ENCODE assay signal across 8 cellular contexts in the genomic region with DNA sequence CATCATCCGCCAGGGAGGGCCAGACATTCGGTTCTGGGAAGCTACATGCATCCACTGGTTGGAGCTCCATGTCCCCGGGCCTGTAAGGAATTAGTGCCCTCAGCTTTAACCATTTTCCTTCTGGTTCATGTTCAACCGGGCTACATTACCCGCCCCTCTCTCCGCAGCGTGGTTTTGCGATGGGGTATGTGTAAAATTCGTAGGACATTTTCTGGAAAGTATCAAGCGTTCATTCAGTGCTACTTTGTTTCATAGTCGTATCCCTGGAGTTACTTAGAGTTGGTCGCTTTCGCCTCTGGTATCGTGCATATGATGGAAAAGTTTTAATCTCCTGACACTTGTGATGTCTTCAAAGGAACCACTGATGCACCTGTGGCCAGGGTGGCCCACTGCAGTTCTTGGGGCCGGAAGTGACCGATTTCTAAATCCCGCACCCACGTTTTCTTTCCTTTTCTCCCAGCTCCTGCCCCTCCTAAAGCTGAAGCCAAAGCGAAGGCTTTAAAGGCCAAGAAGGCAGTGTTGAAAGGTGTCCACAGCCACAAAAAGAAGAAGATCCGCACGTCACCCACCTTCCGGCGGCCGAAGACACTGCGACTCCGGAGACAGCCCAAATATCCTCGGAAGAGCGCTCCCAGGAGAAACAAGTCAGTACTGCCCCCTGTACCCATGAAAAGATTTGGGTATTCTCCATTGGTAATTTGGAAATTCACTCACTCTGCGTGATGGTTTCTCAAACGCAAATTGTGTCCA. TPM values are rescaled to one million over a fixed set of nuclear protein-coding genes. Genes with fewer than 3 reads are reported as not detected.
A peak's percentile ranks its signal among the peaks of the same experiment; 100 is the strongest.
DNase-seq lines count a peak whose midpoint lies in the region; ATAC-seq and TF ChIP-seq lines count a peak whose summit lies in the region.

No MANE protein-coding gene starts in this region.

- peaks cover 47% of the 10 kb centered on the region for H3K4me1 ChIP-seq in GM23248 (ENCODE audit: insufficient read depth)

- H3K4me2 ChIP-seq in GM23248 (ENCODE audit: unreplicated experiment): peak overlapping the region; percentile 93

- H3K36me3 ChIP-seq in GM23248 (ENCODE audit: low read depth): peaks cover 34% of the 10 kb centered on the region; the same call in 1 of the 2 replicates

- H3K4me1 Mint-ChIP-seq in nephron progenitor cell: peaks cover 87% of the 10 kb centered on the region

- no peaks in the 10 kb centered on the region for H3K9me3 Mint-ChIP-seq in nephron progenitor cell

- H3K9me3 ChIP-seq in GM23248 (ENCODE audit: low read depth): no peaks in the 10 kb centered on the region

- H3K27me3 Mint-ChIP-seq in nephron progenitor cell (ENCODE audit: low read depth, poor library complexity): peaks cover 8% of the 10 kb centered on the region

- no peak for TF ChIP-seq CTCF in nephron progenitor cell (IDR thresholded peaks at IDR 0.05)

- no peaks in the 10 kb centered on the region for H3K9me2 ChIP-seq in GM23248 (ENCODE audit: insufficient read depth)

- DNase-seq in GM23248 (peak; percentile 47), RPMI8226 (peak; percentile 42), dermis blood vessel endothelial cell (peak; percentile 27), nephron progenitor cell (no peak), NCI-H1048 (lab: John Stamatoyannopoulos, UW) (no peak), NCI-H1436 treated with DMSO at 0.1 percent for 48 hours (lab: John Stamatoyannopoulos, UW) (no peak)

- peaks cover 59% of the 10 kb centered on the region for H3K79me2 ChIP-seq in GM23248 (ENCODE audit: insufficient read depth)

- H3K27ac Mint-ChIP-seq in nephron progenitor cell: peak overlapping the region; percentile 99

- peaks cover 45% of the 10 kb centered on the region for H3K36me3 Mint-ChIP-seq in nephron progenitor cell (ENCODE audit: low read depth)

- H3K4me3 Mint-ChIP-seq in nephron progenitor cell: peak overlapping the region; percentile 100

- H3K27me3 ChIP-seq in GM23248 (replicated peaks; ENCODE audit: insufficient read depth): no peaks in the 10 kb centered on the region

- ATAC-seq in GM21717 (IDR thresholded peaks at IDR 0.05; ENCODE audit: unreplicated experiment) (no peak), HG02840 (IDR thresholded peaks at IDR 0.05; ENCODE audit: low FRiP score, unreplicated experiment) (no peak)

- H3K27ac ChIP-seq in GM23248: peak overlapping the region; percentile 87

- H3K4me3 ChIP-seq in GM23248: peak overlapping the region; percentile 83

- peaks cover 51% of the 10 kb centered on the region for H3F3A ChIP-seq in GM23248 (ENCODE audit: insufficient read depth)

- peak overlapping the region; percentile 93 for H3K9ac ChIP-seq in GM23248

- H4K20me1 ChIP-seq in GM23248 (ENCODE audit: insufficient read depth): no peaks in the 10 kb centered on the region

- H2AFZ ChIP-seq in GM23248: 0 out of 2 replicates have a peak overlapping the region, but pooled peaks have one; percentile 12

- in situ Hi-C loops in GM23248 (cut with MboI): no loop called here

- 1 to 3% methylated on average over 30 of the region's 30 CpGs for WGBS in GM23248 (ENCODE audit: low coverage in 1 of 2, low lambda C conversion rate in 2 of 2, missing lambda C conversion rate in 2 of 2), 2 experiments

RNA-seq across cellular contexts. Expression of a gene that starts 0.6 kb away (rescaled TPM):
- total RNA-seq in GM23248 (2014; rRNA removed; shearing (Covaris generic)): 362 and 383 TPM in 2 replicates
- polyA plus RNA-seq in GM23248 (2016; fragmentation: Nextera tagmentation; extraction: Ambion mirVana): 1,040 and 1,075 TPM in 2 replicates
- 777 and 912 TPM in 2 replicates for total RNA-seq in dermis blood vessel endothelial cell

RNA-seq across cellular contexts. Expression of a gene that starts 2.8 kb away (rescaled TPM):
- total RNA-seq in GM23248 (2014; rRNA removed; shearing (Covaris generic)): 307 and 476 TPM in 2 replicates
- polyA plus RNA-seq in GM23248 (2016; fragmentation: Nextera tagmentation; extraction: Ambion mirVana): 277 and 293 TPM in 2 replicates
- 25.6 and 36.9 TPM in 2 replicates for total RNA-seq in dermis blood vessel endothelial cell

RNA-seq across cellular contexts. Expression of a gene that starts 5.6 kb away (rescaled TPM):
- 4.8 and 16.3 TPM in 2 replicates for total RNA-seq in GM23248 (2014; rRNA removed; shearing (Covaris generic))
- 13.8 and 14.2 TPM in 2 replicates for polyA plus RNA-seq in GM23248 (2016; fragmentation: Nextera tagmentation; extraction: Ambion mirVana)
- total RNA-seq in dermis blood vessel endothelial cell: 0.85 and 0.93 TPM in 2 replicates

RNA-seq across cellular contexts. Expression of a gene that starts 8.2 kb away (rescaled TPM):
- 2.9 and 13.5 TPM in 2 replicates for total RNA-seq in GM23248 (2014; rRNA removed; shearing (Covaris generic))
- polyA plus RNA-seq in GM23248 (2016; fragmentation: Nextera tagmentation; extraction: Ambion mirVana): 2.7 and 2.8 TPM in 2 replicates
- total RNA-seq in dermis blood vessel endothelial cell: 2.9 and 3.9 TPM in 2 replicates

RNA-seq across cellular contexts. Expression of a gene that starts 8.7 kb away (rescaled TPM):
- 0.65 TPM in 1 of 2 replicates, not detected in the other for total RNA-seq in GM23248 (2014; rRNA removed; shearing (Covaris generic))
- polyA plus RNA-seq in GM23248 (2016; fragmentation: Nextera tagmentation; extraction: Ambion mirVana): 0.41 and 0.44 TPM in 2 replicates
- total RNA-seq in dermis blood vessel endothelial cell: 0.51 and 0.56 TPM in 2 replicates

Comparison
In these comparisons a context has a peak if more than half of its experiments do, and no peak if none do; other contexts are left out.
1. DNase-seq: peak in GM23248 (single experiment), RPMI8226 (single experiment) and dermis blood vessel endothelial cell (single experiment); none in nephron progenitor cell (single experiment), NCI-H1048 (single experiment) and NCI-H1436 treated with DMSO at 0.1 percent for 48 hours (single experiment).